ENCODE assay signal across 14 cellular contexts in the genomic region with DNA sequence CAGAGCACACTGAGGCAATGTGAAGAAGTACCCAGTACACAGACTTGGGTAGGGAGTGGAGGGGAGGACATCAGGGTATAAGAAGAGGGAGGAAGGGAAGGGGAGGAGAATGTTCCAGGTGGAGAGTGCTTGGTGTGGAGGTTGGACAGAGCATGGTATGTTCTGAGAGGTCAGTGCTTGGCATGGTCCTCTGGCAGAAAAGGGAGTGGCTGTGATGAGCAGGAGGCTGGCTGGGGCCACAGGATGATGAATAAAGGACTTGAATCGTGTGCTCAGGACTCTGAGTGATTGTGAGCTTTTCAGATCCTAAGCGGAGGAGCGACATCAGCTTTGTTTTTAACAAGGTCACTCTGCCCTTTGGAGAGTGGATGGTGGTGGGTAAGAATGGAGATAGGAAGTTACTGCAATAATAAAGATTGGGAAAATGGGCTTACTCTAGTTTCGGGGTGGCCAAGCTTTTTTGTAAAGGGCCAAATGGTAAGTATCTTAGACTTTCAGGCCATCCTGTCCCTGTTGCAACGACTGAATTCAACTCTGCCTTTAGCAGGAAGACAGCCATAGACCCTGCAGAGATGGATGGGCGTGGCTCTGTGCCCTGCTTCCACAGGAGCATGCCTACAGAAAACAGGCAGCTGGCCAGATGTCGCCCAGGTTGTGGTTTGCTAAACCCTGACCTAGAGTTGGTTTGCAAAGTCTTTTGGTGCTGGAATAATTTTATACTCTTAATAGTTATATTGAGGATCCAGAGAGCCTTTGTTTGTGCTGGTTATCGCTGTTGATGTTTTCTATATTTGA. TPM values are rescaled to one million over a fixed set of nuclear protein-coding genes. Genes with fewer than 3 reads are reported as not detected.
DNase-seq lines count a peak whose midpoint lies in the region; ATAC-seq and TF ChIP-seq lines count a peak whose summit lies in the region.
"Had no signal": no experiment of that assay in that cellular context is flagged by ENCODE, and none has a peak within 500 bp of the region (broad histone marks: within the 10 kb centered on the region; RNA-seq: fewer than 3 reads in every experiment).

No MANE protein-coding gene starts in this region.

- H3K9me3 ChIP-seq in BLaER1 (0 out of 2 replicates have a peak, but pooled peaks cover 6% of the 10 kb centered on the region), lung (ENCODE audit: control insufficient read depth in 2 of 2, insufficient read depth in 1 of 2, low read length in 1 of 2) (no peaks in the 10 kb centered on the region)
- H3K9me3 ChIP-seq in CD4-positive, alpha-beta T cell (ENCODE audit: control insufficient read depth, low read length): no peaks in the 10 kb centered on the region
- H3K9me3 ChIP-seq: HAP-1, uterus had no signal

- H3K4me3 Mint-ChIP-seq in CD4-positive, alpha-beta T cell: peak overlapping the region; percentile 86
- H3K4me3 Mint-ChIP-seq in activated CD8-positive, alpha-beta T cell treated with anti-CD3 and anti-CD28 coated beads, Interleukin-2, amount 10 ng/mL, durations not matched to agents 7 days and 5 days: no peak overlapping the region
- H3K4me3 Mint-ChIP-seq: activated naive CD8-positive, alpha-beta T cell treated with anti-CD3 and anti-CD28 coated beads, Interleukin-2, amount 10 ng/mL, durations not matched to agents 7 days and 5 days; mesothelial cell of epicardium had no signal

- peaks cover 92% of the 10 kb centered on the region for H3K4me1 Mint-ChIP-seq in CD4-positive, alpha-beta T cell (ENCODE audit: low read depth)
- H3K4me1 Mint-ChIP-seq in activated CD8-positive, alpha-beta T cell treated with anti-CD3 and anti-CD28 coated beads, Interleukin-2, amount 10 ng/mL, durations not matched to agents 7 days and 5 days (ENCODE audit: low read depth): peaks cover 58% of the 10 kb centered on the region

- ATAC-seq in CD4-positive, alpha-beta T cell (ENCODE audit: poor library complexity): no peak
- no peak for ATAC-seq in activated CD8-positive, alpha-beta T cell treated with anti-CD3 and anti-CD28 coated beads, Interleukin-2, amount 10 ng/mL, durations not matched to agents 7 days and 5 days
- ATAC-seq in lung (ENCODE audit: insufficient read depth, low FRiP score): peak; percentile 19
- no peak for ATAC-seq in GM21390 (IDR thresholded peaks at IDR 0.05; ENCODE audit: unreplicated experiment)
- no peak for ATAC-seq in GM19328 (IDR thresholded peaks at IDR 0.05; ENCODE audit: unreplicated experiment)

- peaks cover 74% of the 10 kb centered on the region for H3K36me3 Mint-ChIP-seq in CD4-positive, alpha-beta T cell (ENCODE audit: low read depth)
- peaks cover 63% of the 10 kb centered on the region for H3K36me3 Mint-ChIP-seq in activated CD8-positive, alpha-beta T cell treated with anti-CD3 and anti-CD28 coated beads, Interleukin-2, amount 10 ng/mL, durations not matched to agents 7 days and 5 days (ENCODE audit: low read depth)

- DNase-seq in CD4-positive, alpha-beta T cell: no peak
- DNase-seq in activated CD8-positive, alpha-beta T cell treated with anti-CD3 and anti-CD28 coated beads, Interleukin-2, amount 10 ng/mL, durations not matched to agents 7 days and 5 days: no peak
- no peak for DNase-seq in lung (ENCODE audit: low spot score)
- DNase-seq in effector CD4-positive, alpha-beta T cell: no peak
- DNase-seq: activated naive CD8-positive, alpha-beta T cell treated with anti-CD3 and anti-CD28 coated beads, Interleukin-2, amount 10 ng/mL, durations not matched to agents 7 days and 5 days; foreskin fibroblast; NCI-H2171 treated with DMSO at 0.1 percent for 48 hours; uterus had no signal

- 75 to 80% methylated on average over 8 of the region's 8 CpGs for whole genome bisulfite sequencing in lung, 2 donors

- peaks cover 100% of the 10 kb centered on the region for H4K20me1 ChIP-seq in BLaER1

- POLR2A ChIA-PET in CD4-positive, alpha-beta T cell (lab: Charles Lee): interaction anchor here (2.5 kb wide), 1 partner anchor 63 kb away, joined by 13 read pairs; no protein-coding TSS in a partner anchor
- POLR2A ChIA-PET in activated CD8-positive, alpha-beta T cell treated with anti-CD3 and anti-CD28 coated beads, Interleukin-2, amount 10 ng/mL, durations not matched to agents 7 days and 5 days (lab: Charles Lee): no interaction called here

- H3K4me1 ChIP-seq in BLaER1: peaks cover 98% of the 10 kb centered on the region
- H3K4me1 ChIP-seq in lung (ENCODE audit: control insufficient read depth in 2 of 2, insufficient read depth in 2 of 2, low read length in 2 of 2): peaks cover 13 to 22% of the 10 kb centered on the region in 2 donors
- H3K4me1 ChIP-seq: uterus had no signal

- no peak for TF ChIP-seq CTCF in CD4-positive, alpha-beta T cell (IDR thresholded peaks at IDR 0.05)
- TF ChIP-seq CTCF in lung (IDR thresholded peaks at IDR 0.05; ENCODE audit: control extremely low read depth, extremely low read depth): no peak

- H3K27me3 ChIP-seq in BLaER1 (no peaks in the 10 kb centered on the region), lung (ENCODE audit: control insufficient read depth, insufficient read depth) (no peaks in the 10 kb centered on the region)
- no peaks in the 10 kb centered on the region for H3K27me3 ChIP-seq in CD4-positive, alpha-beta T cell (ENCODE audit: control insufficient read depth, insufficient read depth, low read length)
- H3K27me3 ChIP-seq: uterus had no signal

- H3K9ac ChIP-seq in BLaER1: no peak overlapping the region; the same call in 1 of the 2 replicates

- peak overlapping the region; percentile 96 for H3K27ac Mint-ChIP-seq in CD4-positive, alpha-beta T cell
- H3K27ac Mint-ChIP-seq in activated CD8-positive, alpha-beta T cell treated with anti-CD3 and anti-CD28 coated beads, Interleukin-2, amount 10 ng/mL, durations not matched to agents 7 days and 5 days: peak overlapping the region; percentile 23
- H3K27ac Mint-ChIP-seq: activated naive CD8-positive, alpha-beta T cell treated with anti-CD3 and anti-CD28 coated beads, Interleukin-2, amount 10 ng/mL, durations not matched to agents 7 days and 5 days had no signal

- H3K36me3 ChIP-seq in BLaER1: peaks cover 74% of the 10 kb centered on the region
- H3K36me3 ChIP-seq in lung (ENCODE audit: control insufficient read depth in 2 of 2, insufficient read depth in 2 of 2, low read length in 2 of 2): peaks cover 4 to 9% of the 10 kb centered on the region in 2 donors
- H3K36me3 ChIP-seq: uterus had no signal

- H3K27ac ChIP-seq in BLaER1 (no peak overlapping the region), lung (ENCODE audit: low read depth in 1 of 2, low read length in 1 of 2) (no peak overlapping the region)
- H3K27ac ChIP-seq in CD4-positive, alpha-beta T cell (ENCODE audit: low read depth, low read length): peak overlapping the region; percentile 46
- H3K27ac ChIP-seq: skin epidermis, uterus had no signal

- H3K4me2 ChIP-seq in BLaER1: 0 out of 2 replicates have a peak overlapping the region, but pooled peaks have one; percentile 5

- H3K27me3 Mint-ChIP-seq in CD4-positive, alpha-beta T cell: no peaks in the 10 kb centered on the region
- no peaks in the 10 kb centered on the region for H3K27me3 Mint-ChIP-seq in activated CD8-positive, alpha-beta T cell treated with anti-CD3 and anti-CD28 coated beads, Interleukin-2, amount 10 ng/mL, durations not matched to agents 7 days and 5 days (ENCODE audit: low read depth)
- H3K27me3 Mint-ChIP-seq: activated naive CD8-positive, alpha-beta T cell treated with anti-CD3 and anti-CD28 coated beads, Interleukin-2, amount 10 ng/mL, durations not matched to agents 7 days and 5 days had no signal

- CTCF ChIA-PET in CD4-positive, alpha-beta T cell (lab: Charles Lee): no interaction called here
- CTCF ChIA-PET in activated CD8-positive, alpha-beta T cell treated with anti-CD3 and anti-CD28 coated beads, Interleukin-2, amount 10 ng/mL, durations not matched to agents 7 days and 5 days (lab: Charles Lee): interaction anchor here (2.3 kb wide), 1 partner anchor 23 kb away, joined by 7 read pairs; no protein-coding TSS in a partner anchor

- H3K9me3 Mint-ChIP-seq in CD4-positive, alpha-beta T cell: no peaks in the 10 kb centered on the region
- H3K9me3 Mint-ChIP-seq in activated CD8-positive, alpha-beta T cell treated with anti-CD3 and anti-CD28 coated beads, Interleukin-2, amount 10 ng/mL, durations not matched to agents 7 days and 5 days (ENCODE audit: insufficient read depth): no peaks in the 10 kb centered on the region
- H3K9me3 Mint-ChIP-seq: mesothelial cell of epicardium had no signal

- intact Hi-C loops in CD4-positive, alpha-beta T cell (cut with DNase I, micrococcal nuclease): no loop called here

- H3K4me3 ChIP-seq in BLaER1 (no peak overlapping the region), lung (no peak overlapping the region)
- H3K4me3 ChIP-seq: HAP-1, skin epidermis, uterus had no signal

RNA-seq across cellular contexts. Expression of a gene that starts 8.4 kb away (rescaled TPM):
- total RNA-seq in CD4-positive, alpha-beta T cell: 10 to 100 TPM; 32.6 to 32.9 TPM
- total RNA-seq in activated CD8-positive, alpha-beta T cell treated with anti-CD3 and anti-CD28 coated beads, Interleukin-2, amount 10 ng/mL, durations not matched to agents 7 days and 5 days: 10 to 100 TPM; 36.5 to 37.5 TPM
- 10 to 100 TPM; 22.1 to 51.4 TPM for total RNA-seq in lung
- 10 to 100 TPM; 15.6 to 22.0 TPM for polyA plus RNA-seq in lung
